Comparison of ENCODE assay signal across 8 cellular contexts in the genomic region with DNA sequence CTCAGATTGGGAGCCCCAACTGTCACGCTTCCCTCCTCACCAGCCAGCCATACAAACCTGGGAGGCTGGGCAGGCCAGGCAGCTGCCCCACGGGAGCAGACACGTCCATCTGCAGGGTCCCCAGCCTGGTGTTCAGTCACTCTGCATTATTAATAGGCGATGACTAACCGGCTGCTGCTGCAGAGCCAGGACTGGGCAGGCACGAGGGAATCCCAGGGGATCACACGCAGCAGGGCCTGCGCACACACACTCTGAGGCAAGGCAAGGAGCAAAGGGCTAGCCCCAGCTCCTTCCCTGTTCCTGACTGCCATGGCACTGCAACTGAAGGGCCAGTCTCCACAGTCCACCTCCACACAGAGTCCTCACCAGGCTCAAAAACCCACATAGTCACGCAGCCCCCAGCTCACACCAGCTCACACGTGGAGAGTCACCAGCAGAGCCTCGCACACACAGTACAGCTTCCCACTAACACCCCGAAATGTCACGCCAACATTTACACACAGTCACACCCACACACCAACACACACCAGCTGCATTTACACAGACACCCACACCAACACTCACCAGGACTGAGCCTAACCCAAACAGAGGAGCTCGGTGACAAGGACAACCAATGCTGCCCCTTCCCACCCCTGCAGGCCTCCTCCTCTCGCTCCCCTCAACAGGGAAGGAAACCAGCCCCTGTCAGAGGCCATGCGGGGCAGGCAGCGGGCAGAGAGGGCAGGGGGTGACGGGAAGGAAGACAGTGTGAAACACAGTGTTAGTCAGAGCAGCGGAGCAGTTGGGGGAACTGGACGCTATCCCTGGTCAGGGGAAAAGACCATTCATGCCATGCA. TPM values are rescaled to one million over a fixed set of nuclear protein-coding genes. Genes with fewer than 3 reads are reported as not detected.
A peak's percentile ranks its signal among the peaks of the same experiment; 100 is the strongest.
DNase-seq lines count a peak whose midpoint lies in the region; ATAC-seq and TF ChIP-seq lines count a peak whose summit lies in the region.

No MANE protein-coding gene starts in this region.

- peak overlapping the region; percentile 75 to 95 (median 86) for H3K4me2 ChIP-seq in BLaER1 treated with 17β-estradiol and CSF1 and Interleukin-3, amounts not matched to agents 10 nM and 100 nM

- H3K4me3 ChIP-seq in BLaER1 treated with 17β-estradiol and CSF1 and Interleukin-3, amounts not matched to agents 10 nM and 100 nM, result peak overlapping the region in 5 of 10 experiments; percentile 2 to 20 (median 5); a peak in 2 of 20 replicates
- no peak overlapping the region for H3K4me3 ChIP-seq in CD8-positive, alpha-beta T cell (ENCODE audit: low read depth, low read length)

- H4K20me1 ChIP-seq in BLaER1 treated with 17β-estradiol and CSF1 and Interleukin-3, amounts not matched to agents 10 nM and 100 nM, result no peaks in the 10 kb centered on the region

- no peak for ATAC-seq in CD8-positive, alpha-beta T cell
- no peak for ATAC-seq in GM19328 (IDR thresholded peaks at IDR 0.05; ENCODE audit: unreplicated experiment)

- H3K27ac Mint-ChIP-seq in chondrocyte (ENCODE audit: unreplicated experiment), result peak overlapping the region; percentile 98
- no peak overlapping the region for H3K27ac Mint-ChIP-seq in CD8-positive, alpha-beta T cell

- peak overlapping the region; percentile 48 for H3K4me3 Mint-ChIP-seq in chondrocyte (ENCODE audit: unreplicated experiment)
- H3K4me3 Mint-ChIP-seq in CD8-positive, alpha-beta T cell, result no peak overlapping the region

- no peaks in the 10 kb centered on the region for H3K9me3 Mint-ChIP-seq in chondrocyte (ENCODE audit: low read depth)
- H3K9me3 Mint-ChIP-seq in CD8-positive, alpha-beta T cell, result no peaks in the 10 kb centered on the region

- H3K9ac ChIP-seq in BLaER1 treated with 17β-estradiol and CSF1 and Interleukin-3, amounts not matched to agents 10 nM and 100 nM, result peak overlapping the region in 10 of 11 experiments; percentile 19 to 66 (median 56); a peak in 18 of 22 replicates

- H3K27ac ChIP-seq in BLaER1 treated with 17β-estradiol and CSF1 and Interleukin-3, amounts not matched to agents 10 nM and 100 nM, result peak overlapping the region; percentile 25 to 75 (median 68); a peak in 21 of 22 replicates
- H3K27ac ChIP-seq in CD8-positive, alpha-beta T cell (ENCODE audit: low read depth, low read length), result no peak overlapping the region

- peaks cover 62 to 77% (median 72%) of the 10 kb centered on the region in 10 experiments for H3K4me1 ChIP-seq in BLaER1 treated with 17β-estradiol and CSF1 and Interleukin-3, amounts not matched to agents 10 nM and 100 nM
- no peaks in the 10 kb centered on the region for H3K4me1 ChIP-seq in CD8-positive, alpha-beta T cell (ENCODE audit: insufficient read depth, low read length)

- POLR2A ChIA-PET in CD8-positive, alpha-beta T cell (lab: Charles Lee), result no interaction called here

- CTCF ChIA-PET in CD8-positive, alpha-beta T cell (lab: Charles Lee), result interaction anchor here (0.7 to 3.0 kb wide), 2 partner anchors 13 to 19 kb away, joined by 3 to 13 read pairs; no protein-coding TSS in a partner anchor

- no peaks in the 10 kb centered on the region for H3K36me3 Mint-ChIP-seq in chondrocyte (ENCODE audit: low read depth)
- no peaks in the 10 kb centered on the region for H3K36me3 Mint-ChIP-seq in CD8-positive, alpha-beta T cell

- peaks cover 21% of the 10 kb centered on the region for H3K4me1 Mint-ChIP-seq in chondrocyte (ENCODE audit: low read depth)
- H3K4me1 Mint-ChIP-seq in CD8-positive, alpha-beta T cell (ENCODE audit: low read depth), result no peaks in the 10 kb centered on the region

- H3K9me3 ChIP-seq in BLaER1 treated with 17β-estradiol and CSF1 and Interleukin-3, amounts not matched to agents 10 nM and 100 nM (replicated peaks in 1 of 11), result no peaks in the 10 kb centered on the region
- H3K9me3 ChIP-seq in CD8-positive, alpha-beta T cell (ENCODE audit: low read length), result no peaks in the 10 kb centered on the region

- H3K27me3 ChIP-seq in BLaER1 treated with 17β-estradiol and CSF1 and Interleukin-3, amounts not matched to agents 10 nM and 100 nM, result no peaks in the 10 kb centered on the region
- H3K27me3 ChIP-seq in CD8-positive, alpha-beta T cell (ENCODE audit: insufficient read depth, low read length), result no peaks in the 10 kb centered on the region

- TF ChIP-seq CTCF in chondrocyte (IDR thresholded peaks at IDR 0.05), result no peak
- TF ChIP-seq CTCF in CD8-positive, alpha-beta T cell (IDR thresholded peaks at IDR 0.05), result no peak

- intact Hi-C loops in CD8-positive, alpha-beta T cell (cut with DNase I, micrococcal nuclease), result no loop called here

- DNase-seq in NCI-H1092 treated with DMSO at 0.1 percent for 48 hours (lab: John Stamatoyannopoulos, UW) (peak; percentile 23), chondrocyte (ENCODE audit: low spot score) (no peak), mucosa of gallbladder (ENCODE audit: low spot score) (peak; percentile 50)
- no peak for DNase-seq in activated naive CD4-positive, alpha-beta T cell treated with anti-CD3 and anti-CD28 coated beads, Interleukin-2, amount 50 U/mL, for 16 hours
- DNase-seq in CD8-positive, alpha-beta T cell, result no peak
- DNase-seq in stimulated activated CD4-positive, alpha-beta T cell treated with anti-CD3 and anti-CD28 coated beads, Interleukin-4, amount 100 ng/mL, for 1 hour, result no peak

- H3K27me3 Mint-ChIP-seq in chondrocyte (ENCODE audit: low read depth), result peaks cover 21% of the 10 kb centered on the region
- H3K27me3 Mint-ChIP-seq in CD8-positive, alpha-beta T cell (ENCODE audit: low read depth), result peaks cover 40% of the 10 kb centered on the region

- no peaks in the 10 kb centered on the region for H3K36me3 ChIP-seq in BLaER1 treated with 17β-estradiol and CSF1 and Interleukin-3, amounts not matched to agents 10 nM and 100 nM
- H3K36me3 ChIP-seq in CD8-positive, alpha-beta T cell (ENCODE audit: insufficient read depth, low read length), result no peaks in the 10 kb centered on the region

RNA-seq across cellular contexts. Expression of a gene that starts 47.4 kb away (rescaled TPM):
- total RNA-seq in chondrocyte (1.1 to 3.0 TPM (median 1.8 TPM) in 3 replicates), mucosa of gallbladder (8.1 TPM)
- under 1 TPM; 0.17 to 0.43 TPM for total RNA-seq in CD8-positive, alpha-beta T cell

Comparison
In these comparisons a context has a peak if more than half of its experiments do, and no peak if none do; other contexts are left out.
1. DNase-seq: peak in NCI-H1092 treated with DMSO at 0.1 percent for 48 hours (single experiment) and mucosa of gallbladder (single experiment); none in chondrocyte (single experiment), activated naive CD4-positive, alpha-beta T cell treated with anti-CD3 and anti-CD28 coated beads, Interleukin-2, amount 50 U/mL, for 16 hours (single experiment), CD8-positive, alpha-beta T cell (0 of 7) and stimulated activated CD4-positive, alpha-beta T cell treated with anti-CD3 and anti-CD28 coated beads, Interleukin-4, amount 100 ng/mL, for 1 hour (single experiment).